In the genomic region with DNA sequence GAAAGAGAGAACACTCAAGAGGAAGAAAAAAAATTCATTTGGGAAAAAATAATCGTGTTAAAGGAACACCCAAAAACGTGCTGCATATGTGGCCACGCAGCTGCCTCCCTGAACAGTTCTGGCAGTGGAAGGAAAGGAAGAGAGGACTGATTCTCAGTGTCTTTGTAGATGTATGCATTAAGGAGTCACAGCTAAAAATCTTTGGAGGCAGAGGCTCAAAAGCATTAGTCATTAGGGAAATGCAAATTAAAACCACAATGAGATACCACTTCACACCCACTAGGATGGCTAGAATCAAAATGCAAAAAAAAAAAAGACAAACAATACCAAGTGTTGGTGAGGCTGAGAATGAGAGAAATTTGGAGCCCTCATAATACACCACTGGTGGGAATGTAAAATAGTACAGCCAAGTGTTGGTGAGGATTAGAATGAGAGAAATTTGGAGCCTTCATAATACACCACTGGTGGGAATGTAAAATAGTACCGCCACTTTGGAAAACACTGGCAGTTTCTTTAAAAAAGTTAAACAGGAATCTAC, we compare ENCODE assay signal across 28 cellular contexts.
"Had no signal": no experiment of that assay in that cellular context is flagged by ENCODE, and none has a peak within 500 bp of the region (broad histone marks: within the 10 kb centered on the region; RNA-seq: fewer than 3 reads in every experiment).

No MANE protein-coding gene starts in this region.

- H3K4me1 ChIP-seq: Peyer's patch had no signal

- H3K9me3 ChIP-seq: Peyer's patch had no signal

- H3K9me3 Mint-ChIP-seq: activated CD4-positive, alpha-beta T cell treated with anti-CD3 and anti-CD28 coated beads, Interleukin-2, amount 10 ng/mL, durations not matched to agents 7 days and 5 days had no signal

- H3K4me3 ChIP-seq: Peyer's patch had no signal

- H3K27ac ChIP-seq: Peyer's patch, RWPE1, WERI-Rb-1 had no signal

- H3K4me1 Mint-ChIP-seq: activated CD4-positive, alpha-beta T cell treated with anti-CD3 and anti-CD28 coated beads, Interleukin-2, amount 10 ng/mL, durations not matched to agents 7 days and 5 days had no signal

- DNase-seq: activated CD4-positive, alpha-beta T cell treated with anti-CD3 and anti-CD28 coated beads, Interleukin-2, amount 10 ng/mL, durations not matched to agents 7 days and 5 days; activated CD4-positive, alpha-beta T cell treated with anti-CD3 and anti-CD28 coated beads, Interleukin-2, amount 50 U/mL, for 48 hours; activated CD4-positive, CD25-positive, alpha-beta regulatory T cell; activated CD8-positive, alpha-beta memory T cell treated with anti-CD3 and anti-CD28 coated beads for 24 hours; activated CD8-positive, alpha-beta memory T cell treated with anti-CD3 and anti-CD28 coated beads, Interleukin-2, amount 10 ng/mL, durations not matched to agents 7 days and 5 days; activated CD8-positive, alpha-beta memory T cell treated with anti-CD3 and anti-CD28 coated beads, Interleukin-2, amount 50 U/mL, for 48 hours; activated gamma-delta T cell treated with Interleukin-2 at 50 U/mL for 16 hours; activated naive CD4-positive, alpha-beta T cell treated with anti-CD3 and anti-CD28 coated beads for 36 hours; activated naive CD8-positive, alpha-beta T cell treated with anti-CD3 and anti-CD28 coated beads for 36 hours; amniotic stem cell; KG1; MM.1S; MV-4-11; NCI-H1092; NCI-H1436 treated with DMSO at 0.1 percent for 48 hours; NCI-H1694 treated with DMSO at 0.1 percent for 48 hours; NCI-H2029; NCI-H345; NCI-H524 treated with DMSO at 0.1 percent for 48 hours; PC-3; Peyer's patch; SW 1271; T-helper 1 cell; T-helper 2 cell; T-helper 9 cell; WERI-Rb-1 had no signal

- H3K36me3 Mint-ChIP-seq: activated CD8-positive, alpha-beta memory T cell treated with anti-CD3 and anti-CD28 coated beads, Interleukin-2, amount 10 ng/mL, durations not matched to agents 7 days and 5 days; activated naive CD8-positive, alpha-beta T cell treated with anti-CD3 and anti-CD28 coated beads for 36 hours had no signal

- H3K4me3 Mint-ChIP-seq: activated CD4-positive, alpha-beta T cell treated with anti-CD3 and anti-CD28 coated beads, Interleukin-2, amount 10 ng/mL, durations not matched to agents 7 days and 5 days; activated CD8-positive, alpha-beta memory T cell treated with anti-CD3 and anti-CD28 coated beads, Interleukin-2, amount 10 ng/mL, durations not matched to agents 7 days and 5 days; activated naive CD4-positive, alpha-beta T cell treated with anti-CD3 and anti-CD28 coated beads for 36 hours; activated naive CD8-positive, alpha-beta T cell treated with anti-CD3 and anti-CD28 coated beads for 36 hours had no signal

- H3K36me3 ChIP-seq: Peyer's patch had no signal

- ATAC-seq: activated CD8-positive, alpha-beta memory T cell treated with anti-CD3 and anti-CD28 coated beads, Interleukin-2, amount 10 ng/mL, durations not matched to agents 7 days and 5 days; PC-3; Right ventricle myocardium inferior had no signal

- H3K27me3 ChIP-seq: Peyer's patch had no signal

- H3K27ac Mint-ChIP-seq: activated CD4-positive, alpha-beta T cell treated with anti-CD3 and anti-CD28 coated beads, Interleukin-2, amount 10 ng/mL, durations not matched to agents 7 days and 5 days; activated CD8-positive, alpha-beta memory T cell treated with anti-CD3 and anti-CD28 coated beads, Interleukin-2, amount 10 ng/mL, durations not matched to agents 7 days and 5 days; activated naive CD4-positive, alpha-beta T cell treated with anti-CD3 and anti-CD28 coated beads for 36 hours; activated naive CD8-positive, alpha-beta T cell treated with anti-CD3 and anti-CD28 coated beads for 36 hours had no signal
